22 cellular contexts compared by ENCODE assay signal in the genomic region with DNA sequence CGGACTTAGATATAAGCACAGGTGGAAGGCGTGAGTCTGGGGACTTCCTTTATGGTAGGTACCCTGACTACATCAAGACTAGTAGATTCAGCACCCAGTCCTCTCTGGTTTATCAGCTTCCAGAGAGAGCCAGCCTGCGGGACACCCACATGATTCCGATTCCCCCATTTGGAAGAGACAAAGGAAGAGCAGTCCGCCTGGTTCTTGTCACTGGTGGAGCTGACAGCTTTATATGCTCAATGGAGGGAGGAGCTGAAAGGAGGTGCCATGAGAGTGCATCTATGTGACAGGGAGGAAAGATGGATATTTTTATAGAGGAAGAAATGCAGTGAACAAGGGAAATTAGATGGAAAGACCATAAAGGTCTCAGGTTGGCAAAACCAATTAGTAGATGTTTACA.
A peak's percentile ranks its signal among the peaks of the same experiment; 100 is the strongest.
DNase-seq lines count a peak whose midpoint lies in the region; ATAC-seq and TF ChIP-seq lines count a peak whose summit lies in the region.
"Had no signal": no experiment of that assay in that cellular context is flagged by ENCODE, and none has a peak within 500 bp of the region (broad histone marks: within the 10 kb centered on the region; RNA-seq: fewer than 3 reads in every experiment).

No MANE protein-coding gene starts in this region.

- no peak for TF ChIP-seq POLR2A in IMR-90 (IDR thresholded peaks at IDR 0.05; ENCODE audit: low read depth, low read length)
- TF ChIP-seq POLR2A in sigmoid colon (IDR thresholded peaks at IDR 0.05) = no peak

- no peak overlapping the region for H4K8ac ChIP-seq in IMR-90 (ENCODE audit: low read depth in 2 of 2, low read length in 2 of 2)

- H3K4ac ChIP-seq in IMR-90 (ENCODE audit: low read depth, low read length) = no peak overlapping the region

- H3K9me1 ChIP-seq in IMR-90 (ENCODE audit: insufficient read depth, low read length) = no peaks in the 10 kb centered on the region; the same call in 1 of the 2 replicates

- H4K20me1 ChIP-seq in IMR-90 (ENCODE audit: insufficient read depth, low read length) = no peaks in the 10 kb centered on the region

- no peak overlapping the region for H3K14ac ChIP-seq in IMR-90 (replicated peaks; ENCODE audit: low read depth, low read length)

- BruUV-seq in IMR-90 (replicated peaks; lab: Mats Ljungman, UMichigan) = no TSS peak

- H3K4me1 ChIP-seq in IMR-90 (ENCODE audit: control insufficient read depth, insufficient read depth, low read length) = peaks cover 3% of the 10 kb centered on the region
- H3K4me1 ChIP-seq in sigmoid colon = peaks cover 0 to 11% (median 8%) of the 10 kb centered on the region in 4 donors
- H3K4me1 ChIP-seq: BE2C had no signal

- no peak overlapping the region for H2BK120ac ChIP-seq in IMR-90 (ENCODE audit: low read depth, low read length)

- H3K4me2 ChIP-seq in IMR-90 (ENCODE audit: low read depth, low read length) = no peak overlapping the region

- H4K5ac ChIP-seq in IMR-90 (ENCODE audit: low read depth, low read length) = no peak overlapping the region

- no peak overlapping the region for H2AFZ ChIP-seq in IMR-90 (replicated peaks; ENCODE audit: low read length, poor library complexity)

- H2BK20ac ChIP-seq in IMR-90 (ENCODE audit: low read depth, low read length) = no peak overlapping the region

- peaks cover 45% of the 10 kb centered on the region for H3K4me1 Mint-ChIP-seq in neural crest cell
- H3K4me1 Mint-ChIP-seq in T-helper 17 cell = no peaks in the 10 kb centered on the region
- H3K4me1 Mint-ChIP-seq: CD4-positive, CD25-positive, alpha-beta regulatory T cell; CD8-positive, alpha-beta memory T cell; IgD-negative memory B cell had no signal

- no peak for TF ChIP-seq RAD21 in IMR-90 (IDR thresholded peaks at IDR 0.05; ENCODE audit: low read length)

- POLR2A ChIA-PET in IMR-90 (lab: Charles Lee; ENCODE audit: unreplicated experiment) = no interaction called here

- H3K79me1 ChIP-seq in IMR-90 (ENCODE audit: low read depth in 1 of 2, low read length in 2 of 2) = no peaks in the 10 kb centered on the region

- H3K27me3 Mint-ChIP-seq in neural crest cell (ENCODE audit: low read depth) (no peaks in the 10 kb centered on the region), T-helper 17 cell (peaks cover 17% of the 10 kb centered on the region)
- H3K27me3 Mint-ChIP-seq: IgD-negative memory B cell had no signal

- H3K36me3 ChIP-seq in IMR-90 (ENCODE audit: control insufficient read depth, insufficient read depth, low read length) = no peaks in the 10 kb centered on the region
- no peaks in the 10 kb centered on the region for H3K36me3 ChIP-seq in sigmoid colon
- H3K36me3 ChIP-seq: BE2C had no signal

- in situ Hi-C loops in IMR-90 (cut with MboI; ENCODE audit: low sequenced_read_pairs) = no loop called here

- H3K27me3 ChIP-seq in IMR-90 (ENCODE audit: control insufficient read depth, insufficient read depth, low read length) (no peaks in the 10 kb centered on the region), sigmoid colon (peaks cover 0 to 3% (median 0%) of the 10 kb centered on the region in 3 donors)
- H3K27me3 ChIP-seq: BE2C had no signal

- H3K9me3 Mint-ChIP-seq in neural crest cell = peaks cover 9% of the 10 kb centered on the region

- no peak overlapping the region for H3K9ac ChIP-seq in IMR-90 (ENCODE audit: low read depth, low read length)

- no peak overlapping the region for H3K56ac ChIP-seq in IMR-90 (ENCODE audit: extremely low read depth, insufficient read depth, low read length)

- no peak overlapping the region for H3K4me3 Mint-ChIP-seq in neural crest cell
- H3K4me3 Mint-ChIP-seq in T-helper 17 cell = no peak overlapping the region
- H3K4me3 Mint-ChIP-seq: CD4-positive, CD25-positive, alpha-beta regulatory T cell; CD8-positive, alpha-beta memory T cell; H9; IgD-negative memory B cell had no signal

- WGBS in IMR-90 (ENCODE audit: extremely low coverage in 2 of 2, insufficient read length in 1 of 2), 2 experiments = 90% methylated on average over 2 of the region's 5 CpGs; no CpG with 5 or more reads in 1 of the 2 experiments
- 69 to 71% methylated on average over 5 of the region's 5 CpGs for WGBS in sigmoid colon, 2 donors

- no peak overlapping the region for H2AK9ac ChIP-seq in IMR-90 (replicated peaks; ENCODE audit: low read depth, low read length, poor library complexity)

- TF ChIP-seq CTCF in IMR-90 (conservative IDR thresholded peaks at IDR 0.05; ENCODE audit: low read depth, low read length) (no peak), neural crest cell (conservative IDR thresholded peaks at IDR 0.05) (no peak), sigmoid colon (IDR thresholded peaks at IDR 0.05) (no peak)

- no peak overlapping the region for H2BK5ac ChIP-seq in IMR-90 (ENCODE audit: low read depth, low read length, poor library complexity, severe bottlenecking)

- TF ChIP-seq EP300 in sigmoid colon (IDR thresholded peaks at IDR 0.05) = no peak

- H2BK15ac ChIP-seq in IMR-90 (ENCODE audit: low read depth, low read length) = 0 out of 3 replicates have a peak overlapping the region, but pooled peaks have one; percentile 29

- ATAC-seq in IMR-90 (ENCODE audit: low read depth) (no peak), T-helper 17 cell (no peak), HG03565 (IDR thresholded peaks at IDR 0.05; ENCODE audit: unreplicated experiment) (no peak)

- dilution Hi-C loops in IMR-90 (cut with HindIII; ENCODE audit: low sequenced_read_pairs, unreplicated experiment) = no loop called here

- H3K4me3 ChIP-seq in IMR-90 (ENCODE audit: insufficient read depth, low read depth, low read length) (no peak overlapping the region), sigmoid colon (no peak overlapping the region)

- no peak for DNase-seq in IMR-90
- DNase-seq in left kidney (ENCODE audit: low read depth, low spot score) = peak; percentile 95
- no peak for DNase-seq in neural crest cell (ENCODE audit: low read depth, low spot score)
- DNase-seq in sigmoid colon = peak; percentile 64
- DNase-seq in ureter (ENCODE audit: low spot score) = no peak
- no peak for DNase-seq in T-helper 9 cell
- DNase-seq in T-helper 17 cell = no peak
- DNase-seq: ACHN; BE2C; C1 segment of cervical spinal cord; CD4-positive, CD25-positive, alpha-beta regulatory T cell; CD8-positive, alpha-beta memory T cell; COR-L47; DMS 273 treated with DMSO at 0.1 percent for 48 hours; DMS53; DND-41; EL; H9; KBM-7 had no signal

- no peak overlapping the region for H3K18ac ChIP-seq in IMR-90 (ENCODE audit: low read depth, low read length)

- H2AK5ac ChIP-seq in IMR-90 (ENCODE audit: low read depth, low read length) = no peak overlapping the region

- CTCF ChIA-PET in IMR-90 (lab: Yijun Ruan, JAX) = no interaction called here

- no peak overlapping the region for H3K27ac ChIP-seq in IMR-90 (ENCODE audit: insufficient read depth, low read length)
- no peak overlapping the region for H3K27ac ChIP-seq in sigmoid colon
- H3K27ac ChIP-seq: HL-60 had no signal

- intact Hi-C loops in IMR-90 (cut with micrococcal nuclease) = no loop called here
- intact Hi-C loops in sigmoid colon (cut with DNase I) = no loop called here

- H3K23ac ChIP-seq in IMR-90 (ENCODE audit: low read depth, low read length) = no peak overlapping the region

- H3K9me3 ChIP-seq in IMR-90 (ENCODE audit: control insufficient read depth, insufficient read depth, low read length) (peaks cover 7% of the 10 kb centered on the region), sigmoid colon (no peaks in the 10 kb centered on the region), T-helper 17 cell (ENCODE audit: control insufficient read depth, low read length, poor library complexity, severe bottlenecking) (no peaks in the 10 kb centered on the region)
- H3K9me3 ChIP-seq: BE2C had no signal

- H3K27ac Mint-ChIP-seq in neural crest cell (ENCODE audit: unreplicated experiment) = peak overlapping the region; percentile 94
- no peak overlapping the region for H3K27ac Mint-ChIP-seq in T-helper 17 cell
- H3K27ac Mint-ChIP-seq: CD4-positive, CD25-positive, alpha-beta regulatory T cell; CD8-positive, alpha-beta memory T cell; H9; IgD-negative memory B cell had no signal

- peaks cover 9% of the 10 kb centered on the region for H3K36me3 Mint-ChIP-seq in neural crest cell (ENCODE audit: low read depth)
- H3K36me3 Mint-ChIP-seq in T-helper 17 cell (ENCODE audit: low read depth) = no peaks in the 10 kb centered on the region
- H3K36me3 Mint-ChIP-seq: CD4-positive, CD25-positive, alpha-beta regulatory T cell; IgD-negative memory B cell had no signal

- no peak overlapping the region for H4K91ac ChIP-seq in IMR-90 (ENCODE audit: insufficient read depth, low read depth, low read length)

TF ChIP-seq in IMR-90, 13 proteins besides CTCF, POLR2A, EP300 and RAD21 (continues in another document):
- no peak for TF ChIP-seq NFE2L2 (IDR thresholded peaks at IDR 0.05; ENCODE audit: low read depth, low read length)
- no peak for TF ChIP-seq BHLHE40 (IDR thresholded peaks at IDR 0.05; ENCODE audit: low read depth, low read length)
- TF ChIP-seq MAFK (IDR thresholded peaks at IDR 0.05; ENCODE audit: low read depth, low read length) = no peak
- TF ChIP-seq MAZ (IDR thresholded peaks at IDR 0.05; ENCODE audit: borderline replicate concordance, low read depth, low read length) = no peak
- TF ChIP-seq FOS (IDR thresholded peaks at IDR 0.05; ENCODE audit: low read depth, low read length) = no peak
- TF ChIP-seq RFX5 (IDR thresholded peaks at IDR 0.05; ENCODE audit: low read depth, low read length) = no peak
- TF ChIP-seq CEBPB (IDR thresholded peaks at IDR 0.05; ENCODE audit: low read depth, low read length) = no peak
- TF ChIP-seq SMC3 (IDR thresholded peaks at IDR 0.05; ENCODE audit: low read depth, low read length) = no peak
- TF ChIP-seq, protein P1, sequence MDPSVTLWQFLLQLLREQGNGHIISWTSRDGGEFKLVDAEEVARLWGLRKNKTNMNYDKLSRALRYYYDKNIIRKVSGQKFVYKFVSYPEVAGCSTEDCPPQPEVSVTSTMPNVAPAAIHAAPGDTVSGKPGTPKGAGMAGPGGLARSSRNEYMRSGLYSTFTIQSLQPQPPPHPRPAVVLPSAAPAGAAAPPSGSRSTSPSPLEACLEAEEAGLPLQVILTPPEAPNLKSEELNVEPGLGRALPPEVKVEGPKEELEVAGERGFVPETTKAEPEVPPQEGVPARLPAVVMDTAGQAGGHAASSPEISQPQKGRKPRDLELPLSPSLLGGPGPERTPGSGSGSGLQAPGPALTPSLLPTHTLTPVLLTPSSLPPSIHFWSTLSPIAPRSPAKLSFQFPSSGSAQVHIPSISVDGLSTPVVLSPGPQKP (IDR thresholded peaks at IDR 0.05; ENCODE audit: borderline replicate concordance, low read depth, low read length) = no peak
- TF ChIP-seq, protein P2, sequence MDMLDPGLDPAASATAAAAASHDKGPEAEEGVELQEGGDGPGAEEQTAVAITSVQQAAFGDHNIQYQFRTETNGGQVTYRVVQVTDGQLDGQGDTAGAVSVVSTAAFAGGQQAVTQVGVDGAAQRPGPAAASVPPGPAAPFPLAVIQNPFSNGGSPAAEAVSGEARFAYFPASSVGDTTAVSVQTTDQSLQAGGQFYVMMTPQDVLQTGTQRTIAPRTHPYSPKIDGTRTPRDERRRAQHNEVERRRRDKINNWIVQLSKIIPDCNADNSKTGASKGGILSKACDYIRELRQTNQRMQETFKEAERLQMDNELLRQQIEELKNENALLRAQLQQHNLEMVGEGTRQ (IDR thresholded peaks at IDR 0.05; ENCODE audit: low read depth, low read length) = no peak
- TF ChIP-seq MXI1 (IDR thresholded peaks at IDR 0.05; ENCODE audit: borderline replicate concordance, low read depth, low read length) = no peak

Comparison
In these comparisons a context has a peak if more than half of its experiments do, and no peak if none do; other contexts are left out.
1. DNase-seq: peak in left kidney (single experiment) and sigmoid colon (single experiment); none in IMR-90 (single experiment), neural crest cell (single experiment), ureter (single experiment), T-helper 9 cell (single experiment) and T-helper 17 cell (0 of 3).